In genomic region chr11:103929168-103929903, GRCh38 we compare ENCODE assay signal across 11 cellular contexts.
A peak's percentile ranks its signal among the peaks of the same experiment; 100 is the strongest.
DNase-seq lines count a peak whose midpoint lies in the region; ATAC-seq and TF ChIP-seq lines count a peak whose summit lies in the region.
"Had no signal": no experiment of that assay in that cellular context is flagged by ENCODE, and none has a peak within 500 bp of the region (broad histone marks: within the 10 kb centered on the region; RNA-seq: fewer than 3 reads in every experiment).

No MANE protein-coding gene starts in this region.

- H3K27me3 Mint-ChIP-seq in type B pancreatic cell (no peaks in the 10 kb centered on the region), osteocyte (ENCODE audit: unreplicated experiment) (no peaks in the 10 kb centered on the region)
- H3K27me3 Mint-ChIP-seq: central memory CD8-positive, alpha-beta T cell had no signal

- DNase-seq in type B pancreatic cell (ENCODE audit: extremely low spot score, unreplicated experiment) (no peak), NCI-H2196 treated with DMSO at 0.1 percent for 48 hours (lab: John Stamatoyannopoulos, UW; ENCODE audit: unreplicated experiment) (no peak), osteocyte (ENCODE audit: extremely low spot score, unreplicated experiment) (no peak)
- no peak for DNase-seq in stimulated activated naive CD4-positive, alpha-beta T cell treated with Interleukin-2 at 50 U/mL for 16 hours (lab: John Stamatoyannopoulos, UW)
- DNase-seq: activated T-cell treated with anti-CD3 and anti-CD28 coated beads, Interleukin-2, amount 50 U/mL, for 48 hours had no signal

- no peaks in the 10 kb centered on the region for H3K9me3 Mint-ChIP-seq in type B pancreatic cell
- H3K9me3 Mint-ChIP-seq in osteocyte (ENCODE audit: unreplicated experiment): no peaks in the 10 kb centered on the region
- H3K9me3 Mint-ChIP-seq: central memory CD8-positive, alpha-beta T cell; T-helper 1 cell treated with Interleukin-12 subunit alpha and Interleukin-12 subunit beta and Interleukin-4 antibody, amounts not matched to agents 30 μg/mL and 1 μg/mL, for 36 hours had no signal

- H3K27ac Mint-ChIP-seq in type B pancreatic cell (peak overlapping the region; percentile 67), osteocyte (ENCODE audit: unreplicated experiment) (no peak overlapping the region)
- H3K27ac Mint-ChIP-seq: T-helper 1 cell treated with Interleukin-12 subunit alpha and Interleukin-12 subunit beta and Interleukin-4 antibody, amounts not matched to agents 30 μg/mL and 1 μg/mL, for 36 hours had no signal

- ATAC-seq in GM19035 (IDR thresholded peaks at IDR 0.05; ENCODE audit: unreplicated experiment) (peak; percentile 93), HG02588 (IDR thresholded peaks at IDR 0.05; ENCODE audit: unreplicated experiment) (peak; percentile 94), HG03442 (IDR thresholded peaks at IDR 0.05; ENCODE audit: unreplicated experiment) (peak; percentile 93)
- ATAC-seq: gastroesophageal sphincter had no signal

- H3K36me3 Mint-ChIP-seq in type B pancreatic cell (no peaks in the 10 kb centered on the region), osteocyte (ENCODE audit: unreplicated experiment) (no peaks in the 10 kb centered on the region)

- peak overlapping the region; percentile 6 for H3K4me3 Mint-ChIP-seq in type B pancreatic cell
- H3K4me3 Mint-ChIP-seq in osteocyte (ENCODE audit: unreplicated experiment): no peak overlapping the region
- H3K4me3 Mint-ChIP-seq: central memory CD8-positive, alpha-beta T cell; T-helper 1 cell treated with Interleukin-12 subunit alpha and Interleukin-12 subunit beta and Interleukin-4 antibody, amounts not matched to agents 30 μg/mL and 1 μg/mL, for 36 hours had no signal

- H3K4me1 Mint-ChIP-seq in type B pancreatic cell (ENCODE audit: unreplicated experiment) (peaks cover 9% of the 10 kb centered on the region), osteocyte (ENCODE audit: unreplicated experiment) (peaks cover 2% of the 10 kb centered on the region)

- TF ChIP-seq CTCF in type B pancreatic cell (conservative IDR thresholded peaks at IDR 0.05): no peak
- TF ChIP-seq CTCF in osteocyte (IDR thresholded peaks at IDR 0.05): no peak
